ENCODE assay signal across 12 cellular contexts in genomic region chr3:58487140-58487886, GRCh38. TPM values are rescaled to one million over a fixed set of nuclear protein-coding genes. Genes with fewer than 3 reads are reported as not detected.
DNase-seq lines count a peak whose midpoint lies in the region; TF ChIP-seq lines count a peak whose summit lies in the region.
"Had no signal": no experiment of that assay in that cellular context is flagged by ENCODE, and none has a peak within 500 bp of the region (broad histone marks: within the 10 kb centered on the region; RNA-seq: fewer than 3 reads in every experiment).

No MANE protein-coding gene starts in this region.

- H3K4me3 ChIP-seq in OCI-LY7 (ENCODE audit: low read depth, low read length, poor library complexity, severe bottlenecking): no peak overlapping the region

- H4K20me1 ChIP-seq in OCI-LY7 (ENCODE audit: insufficient read depth, low read length): no peaks in the 10 kb centered on the region

- POLR2A ChIA-PET in activated CD4-positive, alpha-beta memory T cell treated with anti-CD3 and anti-CD28 coated beads for 36 hours (lab: Charles Lee): interaction anchor here (0.6 kb wide), 1 partner anchor 389 kb away, joined by 3 read pairs; no protein-coding TSS in a partner anchor
- POLR2A ChIA-PET in activated CD4-positive, alpha-beta memory T cell treated with anti-CD3 and anti-CD28 coated beads, Interleukin-2, amount 10 ng/mL, durations not matched to agents 7 days and 5 days (lab: Charles Lee): interaction anchor here (1.0 to 1.4 kb wide), 2 partner anchors 11 to 13 kb away, joined by 3 to 5 read pairs; no protein-coding TSS in a partner anchor
- POLR2A ChIA-PET in OCI-LY7 (lab: Charles Lee): interaction anchor here (0.6 to 1.4 kb wide), 3 partner anchors 10 to 181 kb away, joined by 3 to 5 read pairs (median 3); partner anchors contain the start of genes HTD2 and RPP14

- DNase-seq in activated CD4-positive, alpha-beta memory T cell treated with anti-CD3 and anti-CD28 coated beads for 36 hours: peak; percentile 15
- DNase-seq in activated CD4-positive, alpha-beta memory T cell treated with anti-CD3 and anti-CD28 coated beads, Interleukin-2, amount 10 ng/mL, durations not matched to agents 7 days and 5 days: no peak
- peak in 32 of 56 donors; percentile 8 to 59 (median 26) for DNase-seq in amygdala (lab: John Stamatoyannopoulos, UW)
- DNase-seq in hepatic stellate cell (ENCODE audit: low spot score): peak; percentile 75
- no peak for DNase-seq in OCI-LY7 (ENCODE audit: low spot score)
- no peak for DNase-seq in NCI-H187 treated with DMSO at 0.1 percent for 48 hours (lab: John Stamatoyannopoulos, UW)
- DNase-seq in activated CD4-positive, alpha-beta T cell treated with anti-CD3 and anti-CD28 coated beads, Interleukin-2, amount 50 U/mL, for 4 hours: no peak
- DNase-seq: effector memory CD4-positive, alpha-beta T cell; H7; midbrain had no signal

- H3K36me3 Mint-ChIP-seq in activated CD4-positive, alpha-beta memory T cell treated with anti-CD3 and anti-CD28 coated beads for 36 hours: no peaks in the 10 kb centered on the region
- H3K36me3 Mint-ChIP-seq in activated CD4-positive, alpha-beta memory T cell treated with anti-CD3 and anti-CD28 coated beads, Interleukin-2, amount 10 ng/mL, durations not matched to agents 7 days and 5 days (ENCODE audit: low read depth): no peaks in the 10 kb centered on the region

- no peak overlapping the region for H3K27ac Mint-ChIP-seq in activated CD4-positive, alpha-beta memory T cell treated with anti-CD3 and anti-CD28 coated beads for 36 hours
- no peak overlapping the region for H3K27ac Mint-ChIP-seq in activated CD4-positive, alpha-beta memory T cell treated with anti-CD3 and anti-CD28 coated beads, Interleukin-2, amount 10 ng/mL, durations not matched to agents 7 days and 5 days

- H3K36me3 ChIP-seq in OCI-LY7 (ENCODE audit: insufficient read depth, low read length): no peaks in the 10 kb centered on the region

- intact Hi-C loops in activated CD4-positive, alpha-beta memory T cell treated with anti-CD3 and anti-CD28 coated beads for 36 hours (cut with micrococcal nuclease): no loop called here
- intact Hi-C loops in OCI-LY7 (cut with micrococcal nuclease; ENCODE audit: unreplicated experiment): no loop called here

- no peak for TF ChIP-seq CTCF in OCI-LY7 (conservative IDR thresholded peaks at IDR 0.05; ENCODE audit: low read length)

- peaks cover 20% of the 10 kb centered on the region for H3K4me1 ChIP-seq in OCI-LY7 (ENCODE audit: insufficient read depth, low read length, poor library complexity, severe bottlenecking)

- no TSS peak for BruUV-seq in OCI-LY7 (replicated peaks; lab: Mats Ljungman, UMichigan)

- H3K27me3 Mint-ChIP-seq in activated CD4-positive, alpha-beta memory T cell treated with anti-CD3 and anti-CD28 coated beads for 36 hours: peaks cover 3% of the 10 kb centered on the region
- H3K27me3 Mint-ChIP-seq in activated CD4-positive, alpha-beta memory T cell treated with anti-CD3 and anti-CD28 coated beads, Interleukin-2, amount 10 ng/mL, durations not matched to agents 7 days and 5 days: peaks cover 51% of the 10 kb centered on the region

- H3K9me3 Mint-ChIP-seq in activated CD4-positive, alpha-beta memory T cell treated with anti-CD3 and anti-CD28 coated beads for 36 hours: no peaks in the 10 kb centered on the region
- no peaks in the 10 kb centered on the region for H3K9me3 Mint-ChIP-seq in activated CD4-positive, alpha-beta memory T cell treated with anti-CD3 and anti-CD28 coated beads, Interleukin-2, amount 10 ng/mL, durations not matched to agents 7 days and 5 days
- H3K9me3 Mint-ChIP-seq: IgD-negative memory B cell had no signal

- H3K4me2 ChIP-seq in OCI-LY7 (ENCODE audit: low read length): no peak overlapping the region

- H3K79me2 ChIP-seq in OCI-LY7 (ENCODE audit: insufficient read depth, low read depth, low read length): peaks cover under 1% of the 10 kb centered on the region; the same call in 1 of the 2 replicates

- H3K9me3 ChIP-seq in OCI-LY7 (ENCODE audit: low read length): no peaks in the 10 kb centered on the region

- H3K27ac ChIP-seq in temporal lobe (ENCODE audit: low read depth, low read length): peak overlapping the region; percentile 54
- H3K27ac ChIP-seq in OCI-LY7 (ENCODE audit: low read depth, low read length, poor library complexity, severe bottlenecking): no peak overlapping the region

- no peak overlapping the region for H2AFZ ChIP-seq in OCI-LY7 (ENCODE audit: low read length)

- CTCF ChIA-PET in activated CD4-positive, alpha-beta memory T cell treated with anti-CD3 and anti-CD28 coated beads for 36 hours (lab: Charles Lee): interaction anchor here (0.8 to 1.4 kb wide), 4 partner anchors 23 to 309 kb away, joined by 3 to 4 read pairs (median 3); partner anchors contain the start of genes HTD2 and RPP14
- CTCF ChIA-PET in activated CD4-positive, alpha-beta memory T cell treated with anti-CD3 and anti-CD28 coated beads, Interleukin-2, amount 10 ng/mL, durations not matched to agents 7 days and 5 days (lab: Charles Lee): interaction anchor here (0.6 to 1.1 kb wide), 3 partner anchors 8 to 23 kb away, joined by 4 read pairs; no protein-coding TSS in a partner anchor
- CTCF ChIA-PET in OCI-LY7 (lab: Charles Lee; ENCODE audit: unreplicated experiment): no interaction called here

- peaks cover 15% of the 10 kb centered on the region for H3K4me1 Mint-ChIP-seq in activated CD4-positive, alpha-beta memory T cell treated with anti-CD3 and anti-CD28 coated beads for 36 hours (ENCODE audit: low read depth)
- H3K4me1 Mint-ChIP-seq in activated CD4-positive, alpha-beta memory T cell treated with anti-CD3 and anti-CD28 coated beads, Interleukin-2, amount 10 ng/mL, durations not matched to agents 7 days and 5 days: peaks cover 25% of the 10 kb centered on the region

- no peak overlapping the region for H3K4me3 Mint-ChIP-seq in activated CD4-positive, alpha-beta memory T cell treated with anti-CD3 and anti-CD28 coated beads for 36 hours
- H3K4me3 Mint-ChIP-seq in activated CD4-positive, alpha-beta memory T cell treated with anti-CD3 and anti-CD28 coated beads, Interleukin-2, amount 10 ng/mL, durations not matched to agents 7 days and 5 days: no peak overlapping the region

- H3K9me2 ChIP-seq in OCI-LY7 (ENCODE audit: insufficient read depth, low read length): no peaks in the 10 kb centered on the region

RNA-seq across cellular contexts. Expression of gene KCTD6, which starts 4.6 kb away (rescaled TPM):
- total RNA-seq in activated CD4-positive, alpha-beta memory T cell treated with anti-CD3 and anti-CD28 coated beads for 36 hours: 1 to 10 TPM; 8.0 to 8.6 TPM
- total RNA-seq in activated CD4-positive, alpha-beta memory T cell treated with anti-CD3 and anti-CD28 coated beads, Interleukin-2, amount 10 ng/mL, durations not matched to agents 7 days and 5 days: 10 to 100 TPM in 1 of 2 experiments, 1 to 10 TPM in 1; 9.4 to 12.4 TPM
- total RNA-seq in temporal lobe (17.5 TPM), OCI-LY7 (2022) (16.4 and 16.6 TPM in 2 replicates)
- total RNA-seq in OCI-LY7 (2014; rRNA removed; shearing (Covaris generic)): 12.6 and 17.1 TPM in 2 replicates

RNA-seq across cellular contexts. Expression of gene ACOX2, which starts 49.7 kb away (rescaled TPM):
- not detected for total RNA-seq in activated CD4-positive, alpha-beta memory T cell treated with anti-CD3 and anti-CD28 coated beads for 36 hours
- total RNA-seq in activated CD4-positive, alpha-beta memory T cell treated with anti-CD3 and anti-CD28 coated beads, Interleukin-2, amount 10 ng/mL, durations not matched to agents 7 days and 5 days: not detected
- total RNA-seq in temporal lobe (0.98 TPM), OCI-LY7 (2022) (not detected in 2 replicates)
- not detected in 2 replicates for total RNA-seq in OCI-LY7 (2014; rRNA removed; shearing (Covaris generic))

RNA-seq across cellular contexts. Expression of gene PDHB, which starts 53.7 kb away (rescaled TPM):
- total RNA-seq in activated CD4-positive, alpha-beta memory T cell treated with anti-CD3 and anti-CD28 coated beads for 36 hours: 10 to 100 TPM; 55.6 to 56.3 TPM
- total RNA-seq in activated CD4-positive, alpha-beta memory T cell treated with anti-CD3 and anti-CD28 coated beads, Interleukin-2, amount 10 ng/mL, durations not matched to agents 7 days and 5 days: 10 to 100 TPM; 55.5 to 58.9 TPM
- total RNA-seq in temporal lobe: 48.4 TPM
- total RNA-seq in OCI-LY7 (2014; rRNA removed; shearing (Covaris generic)): 60.8 and 76.8 TPM in 2 replicates
- 82.4 and 86.6 TPM in 2 replicates for total RNA-seq in OCI-LY7 (2022)

Comparison
In these comparisons a context has a peak if more than half of its experiments do, and no peak if none do; other contexts are left out.
1. DNase-seq: peak in activated CD4-positive, alpha-beta memory T cell treated with anti-CD3 and anti-CD28 coated beads for 36 hours (single experiment), amygdala (32 of 56) and hepatic stellate cell (single experiment); none in activated CD4-positive, alpha-beta memory T cell treated with anti-CD3 and anti-CD28 coated beads, Interleukin-2, amount 10 ng/mL, durations not matched to agents 7 days and 5 days (single experiment), OCI-LY7 (single experiment), NCI-H187 treated with DMSO at 0.1 percent for 48 hours (single experiment) and activated CD4-positive, alpha-beta T cell treated with anti-CD3 and anti-CD28 coated beads, Interleukin-2, amount 50 U/mL, for 4 hours (0 of 2).